ENCODE assay signal across 15 cellular contexts in the genomic region with DNA sequence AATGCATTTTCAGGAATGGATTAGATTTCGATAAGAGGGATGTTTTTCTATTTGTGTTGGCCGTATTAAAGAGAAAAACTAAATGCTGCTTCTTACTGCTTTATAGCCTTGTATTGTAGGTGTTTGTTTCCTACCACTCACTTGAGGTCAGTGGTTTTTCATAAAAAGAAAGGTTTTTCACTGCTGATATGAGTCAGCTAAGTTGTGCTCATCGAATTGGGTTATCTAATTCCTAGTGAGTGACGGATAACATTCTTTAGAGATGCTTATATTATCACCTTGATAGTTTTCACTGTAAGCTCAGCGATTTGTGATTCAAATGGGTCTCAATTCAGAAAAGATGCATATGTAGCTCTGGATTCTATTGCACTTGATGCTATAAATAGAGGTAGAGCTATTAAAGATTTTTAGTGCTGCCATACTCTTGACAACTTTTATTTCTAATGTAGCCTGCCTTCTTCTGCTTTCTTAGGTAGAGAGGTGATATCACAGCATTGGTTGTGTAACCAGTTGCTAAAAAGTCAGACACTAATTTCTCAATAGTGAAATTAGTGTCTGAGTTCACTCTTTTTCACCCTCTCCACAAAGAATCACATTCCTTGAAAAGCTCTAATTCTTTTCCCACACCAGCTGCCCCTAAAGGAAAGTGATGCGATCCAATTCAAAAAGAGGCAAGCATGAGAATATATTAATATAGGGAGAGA.
DNase-seq lines count a peak whose midpoint lies in the region; ATAC-seq and FAIRE-seq lines count a peak whose summit lies in the region.
"Had no signal": no experiment of that assay in that cellular context is flagged by ENCODE, and none has a peak within 500 bp of the region (broad histone marks: within the 10 kb centered on the region; RNA-seq: fewer than 3 reads in every experiment).

No MANE protein-coding gene starts in this region.

- no peak for FAIRE-seq in HTR-8/SVneo (lab: Jason Lieb, UNC)
- FAIRE-seq: A204.1 had no signal

- ATAC-seq in GM21526 (IDR thresholded peaks at IDR 0.05; ENCODE audit: low FRiP score, unreplicated experiment) (peak; percentile 86), GM19455 (IDR thresholded peaks at IDR 0.05; ENCODE audit: unreplicated experiment) (no peak), HG03469 (IDR thresholded peaks at IDR 0.05; ENCODE audit: unreplicated experiment) (no peak), HG02938 (IDR thresholded peaks at IDR 0.05; ENCODE audit: unreplicated experiment) (no peak)

- DNase-seq in A172 (ENCODE audit: low spot score), result peak; percentile 72
- DNase-seq in HTR-8/SVneo (ENCODE audit: insufficient read length, low spot score), result peak; percentile 31
- DNase-seq in astrocyte of the hippocampus (ENCODE audit: low read depth, low spot score), result peak; percentile 50
- DNase-seq in SHP77 treated with DMSO at 0.1 percent for 48 hours (lab: John Stamatoyannopoulos, UW), result no peak
- DNase-seq: activated CD4-positive, CD25-positive, alpha-beta regulatory T cell treated with anti-CD3 and anti-CD28 coated beads, Interleukin-2, amount 50 U/mL, for 72 hours; adrenal gland; Calu3; dorsolateral prefrontal cortex; posterior cingulate gyrus; upper lobe of left lung had no signal
